8 cellular contexts compared by ENCODE assay signal in genomic region chr1:94246692-94247145, GRCh38. TPM values are rescaled to one million over a fixed set of nuclear protein-coding genes. Genes with fewer than 3 reads are reported as not detected.
DNase-seq lines count a peak whose midpoint lies in the region; ATAC-seq and TF ChIP-seq lines count a peak whose summit lies in the region.

No MANE protein-coding gene starts in this region.

- POLR2A ChIA-PET in WTC11 (lab: Charles Lee): interaction anchor here (0.6 to 1.4 kb wide), 2 partner anchors 9 to 801 kb away, joined by 3 to 15 read pairs; partner anchors contain the start of gene ARHGAP29

- no peak for TF ChIP-seq CTCF in GM23338 (conservative IDR thresholded peaks at IDR 0.05; ENCODE audit: low read depth in 2 of 2)
- TF ChIP-seq CTCF in WTC11 (IDR thresholded peaks at IDR 0.05): no peak
- no peak for TF ChIP-seq CTCF in gastrocnemius medialis (IDR thresholded peaks at IDR 0.05 in 4 of 5, conservative IDR thresholded peaks at IDR 0.05 in 1 of 5)

- H3K36me3 ChIP-seq in GM23338 (ENCODE audit: insufficient read depth) (no peaks in the 10 kb centered on the region), gastrocnemius medialis (no peaks in the 10 kb centered on the region)

- H3K9me3 ChIP-seq in gastrocnemius medialis: no peaks in the 10 kb centered on the region

- no peaks in the 10 kb centered on the region for H3F3A ChIP-seq in GM23338 (replicated peaks; ENCODE audit: low read depth)

- H3K9me3 Mint-ChIP-seq in GM23338 (peaks cover 14% of the 10 kb centered on the region; the same call in 2 of the 3 replicates), WTC11 (peaks cover 21% of the 10 kb centered on the region)

- H3K27me3 Mint-ChIP-seq in GM23338 (ENCODE audit: insufficient read depth, low read depth, poor library complexity) (peaks cover 42% of the 10 kb centered on the region), WTC11 (ENCODE audit: low read depth) (peaks cover 87% of the 10 kb centered on the region)

- H3K4me1 ChIP-seq in GM23338 (ENCODE audit: insufficient read depth) (peaks cover 15% of the 10 kb centered on the region), gastrocnemius medialis (peaks cover 3 to 6% of the 10 kb centered on the region in 2 donors)

- H3K27ac Mint-ChIP-seq in GM23338 (no peak overlapping the region), WTC11 (no peak overlapping the region)

- intact Hi-C loops in left cardiac atrium (cut with DNase I) (no loop called here), gastrocnemius medialis (cut with DNase I; ENCODE audit: low total_unique reads) (loop anchor here (1.0 to 5.0 kb wide), 4 partner anchors 9 to 184 kb away; partner anchors contain the start of genes ABCD3 and ARHGAP29)

- H3K27me3 ChIP-seq in GM23338 (ENCODE audit: insufficient read depth): peaks cover 81% of the 10 kb centered on the region
- no peaks in the 10 kb centered on the region for H3K27me3 ChIP-seq in gastrocnemius medialis

- H3K79me2 ChIP-seq in GM23338 (replicated peaks; ENCODE audit: insufficient read depth): no peaks in the 10 kb centered on the region

- no peak for TF ChIP-seq POLR2A in gastrocnemius medialis (IDR thresholded peaks at IDR 0.05)

- DNase-seq in GM23338 (ENCODE audit: low spot score) (peak; percentile 29), WTC11 (ENCODE audit: low spot score) (no peak), left cardiac atrium (no peak), gastrocnemius medialis (no peak), 8988T (no peak), NCI-H128 (lab: John Stamatoyannopoulos, UW; ENCODE audit: unreplicated experiment) (no peak)
- DNase-seq in activated CD4-positive, alpha-beta T cell treated with anti-CD3 and anti-CD28 coated beads, Interleukin-2, amount 50 U/mL, for 4 hours: no peak

- in situ Hi-C loops in gastrocnemius medialis (cut with MboI; ENCODE audit: low sequenced_read_pairs in 4 of 4): no loop called here

- H3K4me3 Mint-ChIP-seq in GM23338 (peak overlapping the region; percentile 78), WTC11 (peak overlapping the region; percentile 72)

- H3K4me3 ChIP-seq in GM23338: peak overlapping the region; percentile 64
- H3K4me3 ChIP-seq in gastrocnemius medialis: peak overlapping the region; percentile 60 to 71 (median 65)

- CTCF ChIA-PET in WTC11 (lab: Charles Lee): interaction anchor here (2.1 to 3.2 kb wide), 4 partner anchors 10 to 201 kb away, joined by 7 to 21 read pairs (median 12); partner anchors contain the start of gene ARHGAP29

- ATAC-seq in GM23338: peak; percentile 27
- ATAC-seq in WTC11: peak; percentile 7; the same call in 1 of the 2 replicates
- peak; percentile 20 to 49 for ATAC-seq in left cardiac atrium
- ATAC-seq in gastrocnemius medialis: peak in 1 of 2 donors; percentile 8
- ATAC-seq in GM21737 (IDR thresholded peaks at IDR 0.05; ENCODE audit: unreplicated experiment): no peak

- H4K20me1 ChIP-seq in GM23338 (replicated peaks; ENCODE audit: insufficient read depth): no peaks in the 10 kb centered on the region

- H2AFZ ChIP-seq in GM23338: peak overlapping the region; percentile 70

- peaks cover 11% of the 10 kb centered on the region; the same call in 2 of the 3 replicates for H3K4me1 Mint-ChIP-seq in GM23338
- peaks cover 10% of the 10 kb centered on the region for H3K4me1 Mint-ChIP-seq in WTC11

- peak overlapping the region; percentile 92 for H3K4me2 ChIP-seq in GM23338

- no peaks in the 10 kb centered on the region for H3K9me2 ChIP-seq in GM23338 (ENCODE audit: insufficient read depth)

- H3K27ac ChIP-seq in GM23338 (ENCODE audit: low read depth) (no peak overlapping the region), gastrocnemius medialis (peak overlapping the region; percentile 65 to 81 (median 78))

- no peaks in the 10 kb centered on the region; the same call in 2 of the 3 replicates for H3K36me3 Mint-ChIP-seq in GM23338 (ENCODE audit: low read depth)
- H3K36me3 Mint-ChIP-seq in WTC11: peaks cover 11% of the 10 kb centered on the region; the same call in 1 of the 2 replicates

TF ChIP-seq in GM23338, 12 proteins besides CTCF, POLR2A, EP300 and RAD21:
- TF ChIP-seq ZNF114 (CRISPR knock-in tag; IDR thresholded peaks at IDR 0.05): no peak
- TF ChIP-seq, protein P1, sequence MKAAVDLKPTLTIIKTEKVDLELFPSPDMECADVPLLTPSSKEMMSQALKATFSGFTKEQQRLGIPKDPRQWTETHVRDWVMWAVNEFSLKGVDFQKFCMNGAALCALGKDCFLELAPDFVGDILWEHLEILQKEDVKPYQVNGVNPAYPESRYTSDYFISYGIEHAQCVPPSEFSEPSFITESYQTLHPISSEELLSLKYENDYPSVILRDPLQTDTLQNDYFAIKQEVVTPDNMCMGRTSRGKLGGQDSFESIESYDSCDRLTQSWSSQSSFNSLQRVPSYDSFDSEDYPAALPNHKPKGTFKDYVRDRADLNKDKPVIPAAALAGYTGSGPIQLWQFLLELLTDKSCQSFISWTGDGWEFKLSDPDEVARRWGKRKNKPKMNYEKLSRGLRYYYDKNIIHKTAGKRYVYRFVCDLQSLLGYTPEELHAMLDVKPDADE (IDR thresholded peaks at IDR 0.05): no peak
- TF ChIP-seq POLR2AphosphoS5 (IDR thresholded peaks at IDR 0.05; ENCODE audit: low read depth): no peak
- TF ChIP-seq NANOG (IDR thresholded peaks at IDR 0.05; ENCODE audit: borderline replicate concordance): no peak
- no peak for TF ChIP-seq EZH2phosphoT487 (IDR thresholded peaks at IDR 0.05; ENCODE audit: unreplicated experiment)
- peak; percentile 71 for TF ChIP-seq EZH2 (IDR thresholded peaks at IDR 0.05; ENCODE audit: low read depth, unreplicated experiment)

TF ChIP-seq in WTC11, 78 proteins besides CTCF, POLR2A, EP300 and RAD21 (continues in another document):
- TF ChIP-seq, protein P2, sequence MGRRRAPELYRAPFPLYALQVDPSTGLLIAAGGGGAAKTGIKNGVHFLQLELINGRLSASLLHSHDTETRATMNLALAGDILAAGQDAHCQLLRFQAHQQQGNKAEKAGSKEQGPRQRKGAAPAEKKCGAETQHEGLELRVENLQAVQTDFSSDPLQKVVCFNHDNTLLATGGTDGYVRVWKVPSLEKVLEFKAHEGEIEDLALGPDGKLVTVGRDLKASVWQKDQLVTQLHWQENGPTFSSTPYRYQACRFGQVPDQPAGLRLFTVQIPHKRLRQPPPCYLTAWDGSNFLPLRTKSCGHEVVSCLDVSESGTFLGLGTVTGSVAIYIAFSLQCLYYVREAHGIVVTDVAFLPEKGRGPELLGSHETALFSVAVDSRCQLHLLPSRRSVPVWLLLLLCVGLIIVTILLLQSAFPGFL (CRISPR knock-in tag; IDR thresholded peaks at IDR 0.05; ENCODE audit: borderline replicate concordance): no peak
- TF ChIP-seq FOXJ3 (CRISPR knock-in tag; IDR thresholded peaks at IDR 0.05; ENCODE audit: borderline replicate concordance) (no peak), PRRX2 (CRISPR knock-in tag; IDR thresholded peaks at IDR 0.05) (no peak), SOX15 (CRISPR knock-in tag; IDR thresholded peaks at IDR 0.05) (no peak), SMAD4 (CRISPR knock-in tag; IDR thresholded peaks at IDR 0.05) (no peak), ATF3 (CRISPR knock-in tag; conservative IDR thresholded peaks at IDR 0.05) (no peak), HMGXB4 (CRISPR knock-in tag; IDR thresholded peaks at IDR 0.05) (no peak)
- TF ChIP-seq, protein P3, sequence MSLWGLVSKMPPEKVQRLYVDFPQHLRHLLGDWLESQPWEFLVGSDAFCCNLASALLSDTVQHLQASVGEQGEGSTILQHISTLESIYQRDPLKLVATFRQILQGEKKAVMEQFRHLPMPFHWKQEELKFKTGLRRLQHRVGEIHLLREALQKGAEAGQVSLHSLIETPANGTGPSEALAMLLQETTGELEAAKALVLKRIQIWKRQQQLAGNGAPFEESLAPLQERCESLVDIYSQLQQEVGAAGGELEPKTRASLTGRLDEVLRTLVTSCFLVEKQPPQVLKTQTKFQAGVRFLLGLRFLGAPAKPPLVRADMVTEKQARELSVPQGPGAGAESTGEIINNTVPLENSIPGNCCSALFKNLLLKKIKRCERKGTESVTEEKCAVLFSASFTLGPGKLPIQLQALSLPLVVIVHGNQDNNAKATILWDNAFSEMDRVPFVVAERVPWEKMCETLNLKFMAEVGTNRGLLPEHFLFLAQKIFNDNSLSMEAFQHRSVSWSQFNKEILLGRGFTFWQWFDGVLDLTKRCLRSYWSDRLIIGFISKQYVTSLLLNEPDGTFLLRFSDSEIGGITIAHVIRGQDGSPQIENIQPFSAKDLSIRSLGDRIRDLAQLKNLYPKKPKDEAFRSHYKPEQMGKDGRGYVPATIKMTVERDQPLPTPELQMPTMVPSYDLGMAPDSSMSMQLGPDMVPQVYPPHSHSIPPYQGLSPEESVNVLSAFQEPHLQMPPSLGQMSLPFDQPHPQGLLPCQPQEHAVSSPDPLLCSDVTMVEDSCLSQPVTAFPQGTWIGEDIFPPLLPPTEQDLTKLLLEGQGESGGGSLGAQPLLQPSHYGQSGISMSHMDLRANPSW (CRISPR knock-in tag; conservative IDR thresholded peaks at IDR 0.05; ENCODE audit: low read depth): no peak
- TF ChIP-seq, protein P4, sequence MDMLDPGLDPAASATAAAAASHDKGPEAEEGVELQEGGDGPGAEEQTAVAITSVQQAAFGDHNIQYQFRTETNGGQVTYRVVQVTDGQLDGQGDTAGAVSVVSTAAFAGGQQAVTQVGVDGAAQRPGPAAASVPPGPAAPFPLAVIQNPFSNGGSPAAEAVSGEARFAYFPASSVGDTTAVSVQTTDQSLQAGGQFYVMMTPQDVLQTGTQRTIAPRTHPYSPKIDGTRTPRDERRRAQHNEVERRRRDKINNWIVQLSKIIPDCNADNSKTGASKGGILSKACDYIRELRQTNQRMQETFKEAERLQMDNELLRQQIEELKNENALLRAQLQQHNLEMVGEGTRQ (CRISPR knock-in tag; IDR thresholded peaks at IDR 0.05): no peak

RNA-seq across cellular contexts. Expression of gene ARHGAP29, which starts 9.3 kb away (rescaled TPM):
- total RNA-seq in GM23338 (2014; rRNA removed; shearing (Covaris generic)): 5.0 and 6.9 TPM in 2 replicates
- polyA plus RNA-seq in GM23338 (2016; fragmentation: Nextera tagmentation; extraction: Ambion mirVana): 4.2 and 4.6 TPM in 2 replicates
- total RNA-seq in WTC11 (2021) (3.5 to 6.6 TPM (median 4.4 TPM) in 3 replicates), left cardiac atrium (10 to 100 TPM; 29.4 to 38.9 TPM), gastrocnemius medialis (10 to 100 TPM in 3 of 4 donors, 1 to 10 TPM in 1; 10.0 to 13.5 (median 11.6) TPM)
